Comparison of ENCODE assay signal across 8 cellular contexts in the genomic region with DNA sequence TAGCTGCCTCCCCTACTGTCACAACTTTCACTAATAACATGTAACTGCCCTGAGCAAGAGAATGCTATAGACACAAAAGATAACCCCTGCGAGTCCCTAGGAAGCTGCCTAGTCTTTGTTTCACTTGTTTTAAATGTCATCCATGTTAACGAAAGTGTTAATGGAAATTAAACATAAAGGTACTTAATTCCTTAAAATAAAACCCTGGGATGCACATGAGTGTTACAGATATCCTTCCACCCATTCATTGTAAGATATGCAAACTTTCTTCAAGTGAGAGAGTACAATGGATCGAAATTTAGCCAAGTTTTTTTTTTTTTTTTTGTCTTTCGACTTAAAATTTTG. TPM values are rescaled to one million over a fixed set of nuclear protein-coding genes. Genes with fewer than 3 reads are reported as not detected.
DNase-seq lines count a peak whose midpoint lies in the region; ATAC-seq, FAIRE-seq and TF ChIP-seq lines count a peak whose summit lies in the region.

No MANE protein-coding gene starts in this region.

- H3K14ac ChIP-seq in H1 (ENCODE audit: insufficient read length) = no peak overlapping the region

- no peak overlapping the region for H3K27ac ChIP-seq in H1 (ENCODE audit: low read depth, low read length)
- no peak overlapping the region for H3K27ac ChIP-seq in neural cell (ENCODE audit: low read length)

- H3F3A ChIP-seq in neural cell (ENCODE audit: insufficient read depth, low read length, poor library complexity, severe bottlenecking) = no peaks in the 10 kb centered on the region

- H2BK120ac ChIP-seq in H1 (replicated peaks; ENCODE audit: low read depth, low read length) = no peak overlapping the region

- H3K4me1 ChIP-seq in H1 (replicated peaks in 1 of 4; ENCODE audit: control insufficient read depth in 3 of 4, insufficient read depth in 4 of 4, low read length in 3 of 4) (peaks cover 0 to 8% (median 5%) of the 10 kb centered on the region in 4 experiments; a peak in 5 of 7 replicates), mucosa of descending colon (ENCODE audit: low read depth) (no peaks in the 10 kb centered on the region)

- no peak overlapping the region for H2BK12ac ChIP-seq in H1 (ENCODE audit: low read depth, low read length)

- H3K9ac ChIP-seq in H1 (replicated peaks in 1 of 4; ENCODE audit: extremely low read depth in 1 of 4, low read depth in 3 of 4, low read length in 3 of 4) (peak overlapping the region in 2 of 4 experiments; percentile 49 to 89; a peak in 3 of 7 replicates), neural cell (ENCODE audit: low read length) (no peak overlapping the region)

- no peaks in the 10 kb centered on the region for H3K36me3 ChIP-seq in H1 (ENCODE audit: control insufficient read depth in 2 of 4, insufficient read depth in 4 of 4, low read length in 3 of 4)
- H3K36me3 ChIP-seq in neural cell (ENCODE audit: insufficient read depth, low read length) = no peaks in the 10 kb centered on the region
- H3K36me3 ChIP-seq in mucosa of descending colon (ENCODE audit: low read depth) = no peaks in the 10 kb centered on the region

- H3K9me2 ChIP-seq in neural cell (ENCODE audit: insufficient read depth, low read length) = no peaks in the 10 kb centered on the region

- peaks cover 0 to 10% (median 2%) of the 10 kb centered on the region in 4 experiments; a peak in 4 of 7 replicates for H3K27me3 ChIP-seq in H1 (replicated peaks in 1 of 4; ENCODE audit: control insufficient read depth in 3 of 4, extremely low read depth in 1 of 4, insufficient read depth in 3 of 4, low read length in 3 of 4)
- no peaks in the 10 kb centered on the region for H3K27me3 ChIP-seq in neural cell (ENCODE audit: insufficient read depth, low read depth, low read length)

- ATAC-seq in GM18517 (IDR thresholded peaks at IDR 0.05; ENCODE audit: unreplicated experiment) (no peak), mucosa of descending colon (no peak)

- H2BK15ac ChIP-seq in H1 (ENCODE audit: low read length) = no peak overlapping the region

- no peak overlapping the region for H3K56ac ChIP-seq in H1 (replicated peaks; ENCODE audit: insufficient read length, low read depth, low read length)

- no peak for TF ChIP-seq EP300 in H1 (IDR thresholded peaks at IDR 0.05; ENCODE audit: borderline replicate concordance in 1 of 2, low read depth in 2 of 2, low read length in 2 of 2)
- no peak for TF ChIP-seq EP300 in neural cell (conservative IDR thresholded peaks at IDR 0.05; ENCODE audit: poor library complexity, severe bottlenecking)

- peaks cover 12% of the 10 kb centered on the region for H3K23me2 ChIP-seq in H1 (ENCODE audit: low read depth, low read length)

- no peak for FAIRE-seq in H1 (lab: Jason Lieb, UNC)

- POLR2A ChIA-PET in H1 (lab: Charles Lee; ENCODE audit: partially characterized antibody) = no interaction called here

- DNase-seq in AG09309 (ENCODE audit: low read depth) (no peak), LNCaP clone FGC (ENCODE audit: low read depth) (no peak), H1 (ENCODE audit: low read depth in 1 of 2, low spot score in 2 of 2) (no peak), mucosa of descending colon (no peak), NCI-H2081 treated with DMSO at 0.1 percent for 48 hours (lab: John Stamatoyannopoulos, UW) (no peak)
- DNase-seq in central memory CD4-positive, alpha-beta T cell = no peak

- H4K8ac ChIP-seq in H1 (ENCODE audit: extremely low read depth, insufficient read depth, low read length) = no peak overlapping the region

- no peaks in the 10 kb centered on the region for H3K9me3 ChIP-seq in H1 (ENCODE audit: insufficient read depth in 2 of 2, low read depth in 1 of 2, low read length in 1 of 2)
- H3K9me3 ChIP-seq in neural cell (ENCODE audit: low read length) = no peaks in the 10 kb centered on the region
- no peaks in the 10 kb centered on the region for H3K9me3 ChIP-seq in mucosa of descending colon

- no peak for TF ChIP-seq POLR2A in H1 (IDR thresholded peaks at IDR 0.05; ENCODE audit: control extremely low read depth in 1 of 2, low read depth in 2 of 2, low read length in 2 of 2)

- H3K23ac ChIP-seq in H1 (ENCODE audit: insufficient read length) = no peak overlapping the region

- no peak overlapping the region for H2BK20ac ChIP-seq in H1 (ENCODE audit: low read length)

- TF ChIP-seq CTCF in AG09309 (IDR thresholded peaks at IDR 0.05; ENCODE audit: control insufficient read depth, insufficient read depth, low read depth, low read length, missing control alignments) = no peak
- TF ChIP-seq CTCF in LNCaP clone FGC (IDR thresholded peaks at IDR 0.05; ENCODE audit: control insufficient read depth, extremely low read depth, insufficient read depth) = no peak
- no peak for TF ChIP-seq CTCF in H1 (IDR thresholded peaks at IDR 0.05; ENCODE audit: control extremely low read depth in 1 of 3, insufficient read depth in 1 of 3, low read depth in 1 of 3, low read length in 3 of 3)
- no peak for TF ChIP-seq CTCF in neural cell (IDR thresholded peaks at IDR 0.05; ENCODE audit: poor library complexity, severe bottlenecking)
- no peak for TF ChIP-seq CTCF in mucosa of descending colon (IDR thresholded peaks at IDR 0.05)

- H3K79me2 ChIP-seq in H1 (ENCODE audit: control insufficient read depth in 1 of 2, insufficient read depth in 2 of 2, low read length in 2 of 2) = peaks cover 0 to 52% of the 10 kb centered on the region in 2 experiments; a peak in 2 of 4 replicates
- H3K79me2 ChIP-seq in neural cell (replicated peaks; ENCODE audit: insufficient read depth, low read length) = peaks cover 36% of the 10 kb centered on the region

- no peak overlapping the region for H4K5ac ChIP-seq in H1 (ENCODE audit: insufficient read length, low read depth, low read length)

- H3K79me1 ChIP-seq in H1 (ENCODE audit: low read depth, low read length) = no peaks in the 10 kb centered on the region

- CTCF ChIA-PET in H1 (lab: Charles Lee; ENCODE audit: partially characterized antibody) = interaction anchor here (0.6 to 3.4 kb wide), 7 partner anchors 12 to 432 kb away, joined by 3 to 16 read pairs (median 3); no protein-coding TSS in a partner anchor

- no peak overlapping the region for H2BK5ac ChIP-seq in H1 (ENCODE audit: low read depth, low read length)

- no peak overlapping the region for H2AK5ac ChIP-seq in H1 (ENCODE audit: low read depth, low read length)

- H3K18ac ChIP-seq in H1 (ENCODE audit: extremely low read depth, low read length) = no peak overlapping the region

- intact Hi-C loops in mucosa of descending colon (cut with DNase I, micrococcal nuclease) = no loop called here

- H4K91ac ChIP-seq in H1 (replicated peaks; ENCODE audit: insufficient read length, low read length) = no peak overlapping the region

- TF ChIP-seq RAD21 in H1 (IDR thresholded peaks at IDR 0.05 in 1 of 2, conservative IDR thresholded peaks at IDR 0.05 in 1 of 2; ENCODE audit: low read depth in 2 of 2, low read length in 2 of 2) (no peak), neural cell (conservative IDR thresholded peaks at IDR 0.05) (no peak)

- H2AFZ ChIP-seq in H1 (ENCODE audit: low read length) (no peak overlapping the region), neural cell (ENCODE audit: low read depth, low read length) (no peak overlapping the region)

- WGBS in H1 (ENCODE audit: extremely low coverage in 1 of 2, insufficient coverage in 1 of 2, insufficient read length in 1 of 2, insufficient replicate concordance in 2 of 2, low coverage in 1 of 2, low lambda C conversion rate in 2 of 2, missing lambda C conversion rate in 1 of 2), 2 experiments = 30% methylated on average over 4 of the region's 4 CpGs; no CpG with 5 or more reads in 1 of the 2 experiments

- H3K4me3 ChIP-seq in AG09309 (ENCODE audit: control insufficient read depth, low read depth, low read length) (peak overlapping the region; percentile 92), LNCaP clone FGC (ENCODE audit: low read depth, low read length) (peak overlapping the region; percentile 85), H1 (ENCODE audit: extremely low read depth in 1 of 4, insufficient read depth in 2 of 4, low read depth in 3 of 4, low read length in 4 of 4) (peak overlapping the region; percentile 64 to 97 (median 84); a peak in 7 of 8 replicates), neural cell (ENCODE audit: low read length) (peak overlapping the region; percentile 90), mucosa of descending colon (no peak overlapping the region)

- H3K4ac ChIP-seq in H1 (replicated peaks; ENCODE audit: insufficient read length, low read depth, low read length) = no peak overlapping the region

- H4K20me1 ChIP-seq in H1 (replicated peaks in 1 of 2; ENCODE audit: control insufficient read depth in 1 of 2, insufficient read depth in 2 of 2, low read length in 2 of 2) (peaks cover 0 to 2% of the 10 kb centered on the region in 2 experiments), neural cell (ENCODE audit: insufficient read depth) (no peaks in the 10 kb centered on the region)

- H3K4me2 ChIP-seq in H1 (ENCODE audit: insufficient read depth in 1 of 2, low read depth in 2 of 2, low read length in 2 of 2) (peak overlapping the region; percentile 84 to 93), neural cell (ENCODE audit: low read length) (peak overlapping the region; percentile 75)

TF ChIP-seq in H1, 55 proteins besides CTCF, POLR2A, EP300 and RAD21 (continues in another document):
- TF ChIP-seq CHD1 (IDR thresholded peaks at IDR 0.05; ENCODE audit: low read depth, low read length) = no peak

TF ChIP-seq in neural cell, 6 proteins besides CTCF, POLR2A, EP300 and RAD21 (continues in another document):
- no peak for TF ChIP-seq MXI1 (conservative IDR thresholded peaks at IDR 0.05; ENCODE audit: poor library complexity, severe bottlenecking)
- no peak for TF ChIP-seq SMC3 (conservative IDR thresholded peaks at IDR 0.05; ENCODE audit: poor library complexity)

RNA-seq across cellular contexts. Expression of a gene that starts 1.4 kb away (rescaled TPM):
- 47.3 and 48.8 TPM in 2 replicates for total RNA-seq in H1 (2021; fragmentation: NEBNext Ultra II Directional; extraction: Animal tissue kit (Norgen Biotek cat#: 25700))
- polyA plus RNA-seq in H1 (2011; rRNA removed) (3.1 and 5.5 TPM in 2 replicates), neural cell (25.1 and 29.6 TPM in 2 replicates)
- 5.4 TPM for polyA plus RNA-seq in H1 (2011; cell fraction: cytosol; rRNA removed)
- polyA plus RNA-seq in H1 (2011; cell fraction: nucleus; rRNA removed) = 5.2 TPM
- polyA plus RNA-seq in H1 (2012, experiment 1 of 2) = 6.4 to 14.3 TPM (median 9.8 TPM) in 4 replicates
- 0.93 TPM for polyA plus RNA-seq in H1 (2012, experiment 2 of 2)
- 17.2 TPM for polyA plus RNA-seq in H1 (2013, experiment 1 of 2)
- 18.0 TPM for polyA plus RNA-seq in H1 (2013, experiment 2 of 2)
- polyA minus RNA-seq in H1 (2011; rRNA and poly(A)+ RNA removed) = 27.7 and 46.4 TPM in 2 replicates
- polyA minus RNA-seq in H1 (2011; cell fraction: cytosol; rRNA and poly(A)+ RNA removed) = 24.4 TPM
- 38.0 TPM for polyA minus RNA-seq in H1 (2011; cell fraction: nucleus; rRNA and poly(A)+ RNA removed)
- 47.5 and 57.5 TPM in 2 replicates for polyA minus RNA-seq in neural cell
- 10 to 100 TPM in 1 of 3 donors, 1 to 10 TPM in 2; 5.4 to 24.4 (median 5.6) TPM for total RNA-seq in mucosa of descending colon
